In the genomic region with DNA sequence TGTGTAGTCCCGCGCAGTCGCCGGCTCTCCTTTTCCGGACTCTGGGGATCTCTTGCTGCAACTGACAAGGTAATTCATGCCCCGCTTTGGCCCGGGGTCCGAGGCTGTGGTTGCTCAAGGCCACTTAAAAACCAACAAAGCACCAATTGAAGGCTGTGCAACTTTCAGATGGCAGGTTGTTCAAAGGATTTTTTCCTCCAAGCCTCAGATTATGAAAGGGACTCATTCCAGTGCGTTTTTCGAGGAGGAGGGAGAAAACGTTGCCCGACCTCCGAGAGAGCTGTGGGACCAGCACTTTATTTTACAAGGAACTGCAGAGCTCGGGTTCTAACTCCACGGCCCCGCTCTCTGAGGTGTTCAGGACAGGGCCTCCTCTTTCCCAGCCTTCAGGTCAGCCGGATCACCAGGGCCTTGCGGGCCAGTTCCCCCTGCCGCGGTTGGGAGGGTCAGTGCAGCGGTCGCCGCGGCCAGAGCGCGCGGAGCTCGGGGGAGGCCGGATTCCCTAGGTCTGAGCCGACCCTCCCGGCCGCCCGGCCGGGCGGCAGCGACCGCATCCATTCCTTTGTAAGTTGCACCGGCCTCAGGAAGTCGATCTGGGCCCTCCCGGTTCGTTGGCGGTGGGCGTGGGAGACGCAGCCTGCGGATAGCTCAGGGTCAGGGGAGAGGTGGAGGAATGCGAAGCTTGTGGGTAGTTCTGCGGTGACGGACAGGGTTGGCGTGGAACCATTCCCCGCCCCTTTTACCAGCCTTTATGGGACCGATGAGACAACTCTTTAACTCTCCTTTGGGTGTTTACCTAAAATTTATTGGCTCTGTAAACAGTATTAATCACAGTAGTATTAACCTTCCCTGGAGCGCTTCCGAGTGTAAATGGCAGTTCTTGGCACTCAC, we compare ENCODE assay signal across 1 cellular context.
TF ChIP-seq lines count a peak whose summit lies in the region.

No MANE protein-coding gene starts in this region.

TF ChIP-seq in HepG2, 621 proteins besides CTCF, POLR2A, EP300 and RAD21 (continued from another document and continues in another):
- TF ChIP-seq ZNF614 (CRISPR knock-in tag; IDR thresholded peaks at IDR 0.05; ENCODE audit: borderline replicate concordance) (0 out of 2 replicates have a peak, but pooled peaks have one; percentile 6), KDM4B (CRISPR knock-in tag; IDR thresholded peaks at IDR 0.05) (peak; percentile 15; the same call in 1 of the 2 replicates), ZEB1 (IDR thresholded peaks at IDR 0.05; ENCODE audit: insufficient replicate concordance, low read depth) (no peak), KDM5A (IDR thresholded peaks at IDR 0.05; ENCODE audit: borderline replicate concordance, low read length) (no peak), ZNF556 (CRISPR knock-in tag; IDR thresholded peaks at IDR 0.05; ENCODE audit: borderline replicate concordance) (no peak; the same call in 1 of the 2 replicates), ZNF75D (CRISPR knock-in tag; IDR thresholded peaks at IDR 0.05; ENCODE audit: borderline replicate concordance) (no peak; the same call in 1 of the 2 replicates), NCOA5 (CRISPR knock-in tag; IDR thresholded peaks at IDR 0.05) (no peak), POLR2G (IDR thresholded peaks at IDR 0.05; ENCODE audit: low read depth, low read length) (peak; percentile 72), PAWR (CRISPR knock-in tag; IDR thresholded peaks at IDR 0.05; ENCODE audit: borderline replicate concordance) (no peak), ZNF660 (CRISPR knock-in tag; IDR thresholded peaks at IDR 0.05; ENCODE audit: borderline replicate concordance, low read depth) (no peak), ZNF160 (CRISPR knock-in tag; IDR thresholded peaks at IDR 0.05) (0 out of 2 replicates have a peak, but pooled peaks have one; percentile 65), ZFYVE20 (CRISPR knock-in tag; IDR thresholded peaks at IDR 0.05; ENCODE audit: borderline replicate concordance, low read depth) (no peak), MAZ (IDR thresholded peaks at IDR 0.05; ENCODE audit: borderline replicate concordance, low read depth, low read length) (no peak), MAZ (CRISPR knock-in tag; IDR thresholded peaks at IDR 0.05; ENCODE audit: low read depth) (0 out of 2 replicates have a peak, but pooled peaks have one; percentile 14), ZNF10 (CRISPR knock-in tag; IDR thresholded peaks at IDR 0.05; ENCODE audit: borderline replicate concordance, low read depth) (no peak), RFX3 (CRISPR knock-in tag; IDR thresholded peaks at IDR 0.05) (no peak), ZNF549 (CRISPR knock-in tag; IDR thresholded peaks at IDR 0.05) (no peak), ASH2L (IDR thresholded peaks at IDR 0.05; ENCODE audit: insufficient read length, low read depth, low read length) (peak; percentile 77), AKAP8 (CRISPR knock-in tag; IDR thresholded peaks at IDR 0.05) (peak; percentile 90), GABPA (IDR thresholded peaks at IDR 0.05; ENCODE audit: low read depth, low read length) (no peak), GABPA (CRISPR knock-in tag; IDR thresholded peaks at IDR 0.05; ENCODE audit: low read depth) (peak; percentile 25; the same call in 1 of the 2 replicates), RFXAP (CRISPR knock-in tag; IDR thresholded peaks at IDR 0.05; ENCODE audit: borderline replicate concordance) (no peak), MAFG (CRISPR knock-in tag; IDR thresholded peaks at IDR 0.05) (no peak), CEBPB (IDR thresholded peaks at IDR 0.05; ENCODE audit: borderline replicate concordance, low read depth, low read length) (no peak), GTF3A (CRISPR knock-in tag; conservative IDR thresholded peaks at IDR 0.05) (no peak), RXRA (CRISPR knock-in tag; IDR thresholded peaks at IDR 0.05) (peak; percentile 55), HNRNPLL (IDR thresholded peaks at IDR 0.05; ENCODE audit: low read depth, low read length, poor library complexity, severe bottlenecking) (peak; percentile 93), ZC3H4 (CRISPR knock-in tag; IDR thresholded peaks at IDR 0.05; ENCODE audit: borderline replicate concordance) (no peak), KAT2B (IDR thresholded peaks at IDR 0.05; ENCODE audit: borderline replicate concordance, low read depth, low read length) (no peak), DNMT3B (CRISPR knock-in tag; conservative IDR thresholded peaks at IDR 0.05) (no peak; the same call in 1 of the 2 replicates), SALL2 (CRISPR knock-in tag; IDR thresholded peaks at IDR 0.05) (peak; percentile 41; the same call in 1 of the 2 replicates), ZNF724P (CRISPR knock-in tag; IDR thresholded peaks at IDR 0.05; ENCODE audit: borderline replicate concordance) (no peak), ZNF747 (CRISPR knock-in tag; IDR thresholded peaks at IDR 0.05; ENCODE audit: borderline replicate concordance) (no peak), ZNF775 (CRISPR knock-in tag; IDR thresholded peaks at IDR 0.05; ENCODE audit: borderline replicate concordance) (no peak), ZKSCAN5 (CRISPR knock-in tag; IDR thresholded peaks at IDR 0.05) (no peak), RBFOX2 (IDR thresholded peaks at IDR 0.05; ENCODE audit: low read depth, low read length) (peak; percentile 93), ZNF354B (CRISPR knock-in tag; IDR thresholded peaks at IDR 0.05) (no peak), MTA3 (CRISPR knock-in tag; IDR thresholded peaks at IDR 0.05) (no peak), ATF1 (CRISPR knock-in tag; IDR thresholded peaks at IDR 0.05) (no peak; the same call in 1 of the 2 replicates), MXI1 (IDR thresholded peaks at IDR 0.05; ENCODE audit: borderline replicate concordance, low read depth, low read length) (peak; percentile 67; the same call in 1 of the 3 replicates), ZNF446 (CRISPR knock-in tag; IDR thresholded peaks at IDR 0.05) (no peak)
- TF ChIP-seq, protein P1, sequence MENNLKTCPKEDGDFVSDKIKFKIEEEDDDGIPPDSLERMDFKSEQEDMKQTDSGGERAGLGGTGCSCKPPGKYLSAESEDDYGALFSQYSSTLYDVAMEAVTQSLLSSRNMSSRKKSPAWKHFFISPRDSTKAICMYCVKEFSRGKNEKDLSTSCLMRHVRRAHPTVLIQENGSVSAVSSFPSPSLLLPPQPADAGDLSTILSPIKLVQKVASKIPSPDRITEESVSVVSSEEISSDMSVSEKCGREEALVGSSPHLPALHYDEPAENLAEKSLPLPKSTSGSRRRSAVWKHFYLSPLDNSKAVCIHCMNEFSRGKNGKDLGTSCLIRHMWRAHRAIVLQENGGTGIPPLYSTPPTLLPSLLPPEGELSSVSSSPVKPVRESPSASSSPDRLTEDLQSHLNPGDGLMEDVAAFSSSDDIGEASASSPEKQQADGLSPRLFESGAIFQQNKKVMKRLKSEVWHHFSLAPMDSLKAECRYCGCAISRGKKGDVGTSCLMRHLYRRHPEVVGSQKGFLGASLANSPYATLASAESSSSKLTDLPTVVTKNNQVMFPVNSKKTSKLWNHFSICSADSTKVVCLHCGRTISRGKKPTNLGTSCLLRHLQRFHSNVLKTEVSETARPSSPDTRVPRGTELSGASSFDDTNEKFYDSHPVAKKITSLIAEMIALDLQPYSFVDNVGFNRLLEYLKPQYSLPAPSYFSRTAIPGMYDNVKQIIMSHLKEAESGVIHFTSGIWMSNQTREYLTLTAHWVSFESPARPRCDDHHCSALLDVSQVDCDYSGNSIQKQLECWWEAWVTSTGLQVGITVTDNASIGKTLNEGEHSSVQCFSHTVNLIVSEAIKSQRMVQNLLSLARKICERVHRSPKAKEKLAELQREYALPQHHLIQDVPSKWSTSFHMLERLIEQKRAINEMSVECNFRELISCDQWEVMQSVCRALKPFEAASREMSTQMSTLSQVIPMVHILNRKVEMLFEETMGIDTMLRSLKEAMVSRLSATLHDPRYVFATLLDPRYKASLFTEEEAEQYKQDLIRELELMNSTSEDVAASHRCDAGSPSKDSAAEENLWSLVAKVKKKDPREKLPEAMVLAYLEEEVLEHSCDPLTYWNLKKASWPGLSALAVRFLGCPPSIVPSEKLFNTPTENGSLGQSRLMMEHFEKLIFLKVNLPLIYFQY (CRISPR knock-in tag; IDR thresholded peaks at IDR 0.05; ENCODE audit: borderline replicate concordance): 0 out of 2 replicates have a peak, but pooled peaks have one; percentile 48
- TF ChIP-seq, protein P2, sequence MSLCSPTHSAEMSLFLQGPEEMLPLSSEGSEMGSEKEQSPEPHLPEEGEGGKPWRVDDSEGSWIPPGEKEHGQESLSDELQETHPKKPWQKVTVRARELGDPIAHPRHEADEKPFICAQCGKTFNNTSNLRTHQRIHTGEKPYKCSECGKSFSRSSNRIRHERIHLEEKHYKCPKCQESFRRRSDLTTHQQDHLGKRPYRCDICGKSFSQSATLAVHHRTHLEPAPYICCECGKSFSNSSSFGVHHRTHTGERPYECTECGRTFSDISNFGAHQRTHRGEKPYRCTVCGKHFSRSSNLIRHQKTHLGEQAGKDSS (CRISPR knock-in tag; IDR thresholded peaks at IDR 0.05; ENCODE audit: borderline replicate concordance, low read depth): peak; percentile 81; the same call in 1 of the 2 replicates
- TF ChIP-seq, protein P3, sequence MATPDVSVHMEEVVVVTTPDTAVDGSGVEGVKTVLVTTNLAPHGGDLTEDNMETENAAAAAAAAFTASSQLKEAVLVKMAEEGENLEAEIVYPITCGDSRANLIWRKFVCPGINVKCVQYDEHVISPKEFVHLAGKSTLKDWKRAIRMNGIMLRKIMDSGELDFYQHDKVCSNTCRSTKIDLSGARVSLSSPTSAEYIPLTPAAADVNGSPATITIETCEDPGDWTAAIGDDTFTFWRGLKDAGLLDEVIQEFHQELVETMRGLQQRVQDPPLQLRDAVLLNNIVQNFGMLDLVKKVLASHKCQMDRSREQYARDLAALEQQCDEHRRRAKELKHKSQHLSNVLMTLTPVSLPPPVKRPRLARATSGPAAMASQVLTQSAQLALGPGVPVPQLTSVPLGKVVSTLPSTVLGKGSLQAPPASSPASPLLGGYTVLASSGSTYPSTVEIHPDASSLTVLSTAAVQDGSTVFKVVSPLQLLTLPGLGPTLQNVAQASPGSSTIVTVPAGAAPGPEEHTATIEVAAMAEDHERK (CRISPR knock-in tag; IDR thresholded peaks at IDR 0.05; ENCODE audit: low read depth): no peak
- TF ChIP-seq, protein P4, sequence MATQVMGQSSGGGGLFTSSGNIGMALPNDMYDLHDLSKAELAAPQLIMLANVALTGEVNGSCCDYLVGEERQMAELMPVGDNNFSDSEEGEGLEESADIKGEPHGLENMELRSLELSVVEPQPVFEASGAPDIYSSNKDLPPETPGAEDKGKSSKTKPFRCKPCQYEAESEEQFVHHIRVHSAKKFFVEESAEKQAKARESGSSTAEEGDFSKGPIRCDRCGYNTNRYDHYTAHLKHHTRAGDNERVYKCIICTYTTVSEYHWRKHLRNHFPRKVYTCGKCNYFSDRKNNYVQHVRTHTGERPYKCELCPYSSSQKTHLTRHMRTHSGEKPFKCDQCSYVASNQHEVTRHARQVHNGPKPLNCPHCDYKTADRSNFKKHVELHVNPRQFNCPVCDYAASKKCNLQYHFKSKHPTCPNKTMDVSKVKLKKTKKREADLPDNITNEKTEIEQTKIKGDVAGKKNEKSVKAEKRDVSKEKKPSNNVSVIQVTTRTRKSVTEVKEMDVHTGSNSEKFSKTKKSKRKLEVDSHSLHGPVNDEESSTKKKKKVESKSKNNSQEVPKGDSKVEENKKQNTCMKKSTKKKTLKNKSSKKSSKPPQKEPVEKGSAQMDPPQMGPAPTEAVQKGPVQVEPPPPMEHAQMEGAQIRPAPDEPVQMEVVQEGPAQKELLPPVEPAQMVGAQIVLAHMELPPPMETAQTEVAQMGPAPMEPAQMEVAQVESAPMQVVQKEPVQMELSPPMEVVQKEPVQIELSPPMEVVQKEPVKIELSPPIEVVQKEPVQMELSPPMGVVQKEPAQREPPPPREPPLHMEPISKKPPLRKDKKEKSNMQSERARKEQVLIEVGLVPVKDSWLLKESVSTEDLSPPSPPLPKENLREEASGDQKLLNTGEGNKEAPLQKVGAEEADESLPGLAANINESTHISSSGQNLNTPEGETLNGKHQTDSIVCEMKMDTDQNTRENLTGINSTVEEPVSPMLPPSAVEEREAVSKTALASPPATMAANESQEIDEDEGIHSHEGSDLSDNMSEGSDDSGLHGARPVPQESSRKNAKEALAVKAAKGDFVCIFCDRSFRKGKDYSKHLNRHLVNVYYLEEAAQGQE (IDR thresholded peaks at IDR 0.05; ENCODE audit: borderline replicate concordance in 1 of 2, low read depth in 1 of 2, low read length in 2 of 2): no peak; a peak in 1 of 4 replicates
- TF ChIP-seq, protein P5, sequence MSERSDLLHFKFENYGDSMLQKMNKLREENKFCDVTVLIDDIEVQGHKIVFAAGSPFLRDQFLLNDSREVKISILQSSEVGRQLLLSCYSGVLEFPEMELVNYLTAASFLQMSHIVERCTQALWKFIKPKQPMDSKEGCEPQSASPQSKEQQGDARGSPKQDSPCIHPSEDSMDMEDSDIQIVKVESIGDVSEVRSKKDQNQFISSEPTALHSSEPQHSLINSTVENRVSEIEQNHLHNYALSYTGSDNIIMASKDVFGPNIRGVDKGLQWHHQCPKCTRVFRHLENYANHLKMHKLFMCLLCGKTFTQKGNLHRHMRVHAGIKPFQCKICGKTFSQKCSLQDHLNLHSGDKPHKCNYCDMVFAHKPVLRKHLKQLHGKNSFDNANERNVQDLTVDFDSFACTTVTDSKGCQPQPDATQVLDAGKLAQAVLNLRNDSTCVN (CRISPR knock-in tag; IDR thresholded peaks at IDR 0.05; ENCODE audit: borderline replicate concordance): no peak; the same call in 1 of the 2 replicates
- TF ChIP-seq, protein P6, sequence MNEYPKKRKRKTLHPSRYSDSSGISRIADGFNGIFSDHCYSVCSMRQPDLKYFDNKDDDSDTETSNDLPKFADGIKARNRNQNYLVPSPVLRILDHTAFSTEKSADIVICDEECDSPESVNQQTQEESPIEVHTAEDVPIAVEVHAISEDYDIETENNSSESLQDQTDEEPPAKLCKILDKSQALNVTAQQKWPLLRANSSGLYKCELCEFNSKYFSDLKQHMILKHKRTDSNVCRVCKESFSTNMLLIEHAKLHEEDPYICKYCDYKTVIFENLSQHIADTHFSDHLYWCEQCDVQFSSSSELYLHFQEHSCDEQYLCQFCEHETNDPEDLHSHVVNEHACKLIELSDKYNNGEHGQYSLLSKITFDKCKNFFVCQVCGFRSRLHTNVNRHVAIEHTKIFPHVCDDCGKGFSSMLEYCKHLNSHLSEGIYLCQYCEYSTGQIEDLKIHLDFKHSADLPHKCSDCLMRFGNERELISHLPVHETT (CRISPR knock-in tag; conservative IDR thresholded peaks at IDR 0.05): 0 out of 2 replicates have a peak, but pooled peaks have one; percentile 38
- TF ChIP-seq, protein P7, sequence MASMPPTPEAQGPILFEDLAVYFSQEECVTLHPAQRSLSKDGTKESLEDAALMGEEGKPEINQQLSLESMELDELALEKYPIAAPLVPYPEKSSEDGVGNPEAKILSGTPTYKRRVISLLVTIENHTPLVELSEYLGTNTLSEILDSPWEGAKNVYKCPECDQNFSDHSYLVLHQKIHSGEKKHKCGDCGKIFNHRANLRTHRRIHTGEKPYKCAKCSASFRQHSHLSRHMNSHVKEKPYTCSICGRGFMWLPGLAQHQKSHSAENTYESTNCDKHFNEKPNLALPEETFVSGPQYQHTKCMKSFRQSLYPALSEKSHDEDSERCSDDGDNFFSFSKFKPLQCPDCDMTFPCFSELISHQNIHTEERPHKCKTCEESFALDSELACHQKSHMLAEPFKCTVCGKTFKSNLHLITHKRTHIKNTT (CRISPR knock-in tag; IDR thresholded peaks at IDR 0.05): no peak
- TF ChIP-seq, protein P8, sequence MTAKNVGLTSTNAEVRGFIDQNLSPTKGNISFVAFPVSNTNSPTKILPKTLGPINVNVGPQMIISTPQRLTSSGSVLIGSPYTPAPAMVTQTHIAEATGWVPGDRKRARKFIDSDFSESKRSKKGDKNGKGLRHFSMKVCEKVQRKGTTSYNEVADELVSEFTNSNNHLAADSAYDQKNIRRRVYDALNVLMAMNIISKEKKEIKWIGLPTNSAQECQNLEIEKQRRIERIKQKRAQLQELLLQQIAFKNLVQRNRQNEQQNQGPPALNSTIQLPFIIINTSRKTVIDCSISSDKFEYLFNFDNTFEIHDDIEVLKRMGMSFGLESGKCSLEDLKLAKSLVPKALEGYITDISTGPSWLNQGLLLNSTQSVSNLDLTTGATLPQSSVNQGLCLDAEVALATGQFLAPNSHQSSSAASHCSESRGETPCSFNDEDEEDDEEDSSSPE (CRISPR knock-in tag; IDR thresholded peaks at IDR 0.05): no peak
